12 cellular contexts compared by ENCODE assay signal in the genomic region with DNA sequence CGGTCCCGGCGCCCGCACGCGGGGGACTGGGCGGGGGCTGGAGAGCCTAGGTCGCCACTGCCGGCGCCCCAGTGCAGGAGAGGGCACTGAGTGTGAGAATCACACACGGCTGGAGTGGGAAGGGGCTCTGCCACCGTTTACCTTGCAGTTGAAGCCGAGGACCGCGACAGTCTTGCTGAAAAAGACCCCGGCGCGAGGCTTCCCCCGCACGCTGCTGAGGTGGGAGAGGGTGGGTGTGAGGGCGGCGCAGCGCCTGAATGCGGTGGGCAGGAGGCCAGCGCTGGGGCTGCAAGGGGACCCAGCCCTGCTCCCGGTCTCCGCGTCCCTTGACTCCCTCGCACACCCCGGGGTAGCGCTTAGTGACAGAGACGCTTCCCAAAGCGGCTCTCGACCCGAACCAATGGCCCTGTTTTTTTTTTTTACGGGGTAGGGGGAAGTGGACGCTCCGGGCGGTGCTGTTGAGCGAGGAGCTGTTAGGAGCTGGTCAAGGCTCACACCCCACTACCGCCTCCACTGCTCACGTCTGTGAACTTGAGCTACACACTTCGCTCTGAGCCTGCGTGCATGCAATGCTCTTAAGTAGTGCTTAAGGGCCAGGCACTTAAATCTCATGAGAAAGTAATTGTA. TPM values are rescaled to one million over a fixed set of nuclear protein-coding genes. Genes with fewer than 3 reads are reported as not detected.
DNase-seq lines count a peak whose midpoint lies in the region; ATAC-seq and TF ChIP-seq lines count a peak whose summit lies in the region.
"Had no signal": no experiment of that assay in that cellular context is flagged by ENCODE, and none has a peak within 500 bp of the region (broad histone marks: within the 10 kb centered on the region; RNA-seq: fewer than 3 reads in every experiment).

No MANE protein-coding gene starts in this region.

- intact Hi-C loops in right cardiac atrium (cut with DNase I): no loop called here

- no peaks in the 10 kb centered on the region for H3K9me3 ChIP-seq in right cardiac atrium (ENCODE audit: control insufficient read depth, low read length)

- no peaks in the 10 kb centered on the region for H3K27me3 ChIP-seq in right cardiac atrium (ENCODE audit: control insufficient read depth, insufficient read depth)

- no peak overlapping the region for H3K27ac ChIP-seq in right cardiac atrium (ENCODE audit: low read length)

- ATAC-seq in SK-N-SH treated with all-trans-retinoic acid at 6 μM for 48 hours (peak; percentile 10; the same call in 2 of the 3 replicates), right cardiac atrium (peak in 1 of 2 donors; percentile 48), GM21717 (IDR thresholded peaks at IDR 0.05; ENCODE audit: unreplicated experiment) (no peak)

- 3% methylated on average over 44 of the region's 44 CpGs for WGBS in right cardiac atrium

- no peaks in the 10 kb centered on the region for H3K4me1 ChIP-seq in right cardiac atrium (ENCODE audit: control insufficient read depth, insufficient read depth, low read length)

- peak overlapping the region; percentile 43 for H3K4me3 ChIP-seq in right cardiac atrium (ENCODE audit: low read length)

- DNase-seq in NCI-H1417 (lab: John Stamatoyannopoulos, UW): peak; percentile 26 to 49 (median 41)
- DNase-seq in NCI-H1417 treated with DMSO at 0.1 percent for 48 hours (lab: John Stamatoyannopoulos, UW): no peak
- DNase-seq in right cardiac atrium: no peak
- peak; percentile 58 for DNase-seq in retina
- DNase-seq in A172 (ENCODE audit: low spot score): no peak
- DNase-seq in activated effector memory CD4-positive, alpha-beta T cell treated with anti-CD3 and anti-CD28 coated beads, Interleukin-2, amount 50 U/mL, for 16 hours: no peak
- DNase-seq: foreskin melanocyte; NCI-H226; stimulated activated naive CD4-positive, alpha-beta T cell treated with Interleukin-2 at 50 U/mL for 16 hours; T1000 had no signal

TF ChIP-seq in SK-N-SH treated with all-trans-retinoic acid at 6 μM for 48 hours, 23 proteins besides CTCF, POLR2A, EP300 and RAD21:
- no peak for TF ChIP-seq SNAI2 (CRISPR knock-in tag; IDR thresholded peaks at IDR 0.05)
- TF ChIP-seq GLIS3 (CRISPR knock-in tag; IDR thresholded peaks at IDR 0.05): no peak
- TF ChIP-seq, protein P1, sequence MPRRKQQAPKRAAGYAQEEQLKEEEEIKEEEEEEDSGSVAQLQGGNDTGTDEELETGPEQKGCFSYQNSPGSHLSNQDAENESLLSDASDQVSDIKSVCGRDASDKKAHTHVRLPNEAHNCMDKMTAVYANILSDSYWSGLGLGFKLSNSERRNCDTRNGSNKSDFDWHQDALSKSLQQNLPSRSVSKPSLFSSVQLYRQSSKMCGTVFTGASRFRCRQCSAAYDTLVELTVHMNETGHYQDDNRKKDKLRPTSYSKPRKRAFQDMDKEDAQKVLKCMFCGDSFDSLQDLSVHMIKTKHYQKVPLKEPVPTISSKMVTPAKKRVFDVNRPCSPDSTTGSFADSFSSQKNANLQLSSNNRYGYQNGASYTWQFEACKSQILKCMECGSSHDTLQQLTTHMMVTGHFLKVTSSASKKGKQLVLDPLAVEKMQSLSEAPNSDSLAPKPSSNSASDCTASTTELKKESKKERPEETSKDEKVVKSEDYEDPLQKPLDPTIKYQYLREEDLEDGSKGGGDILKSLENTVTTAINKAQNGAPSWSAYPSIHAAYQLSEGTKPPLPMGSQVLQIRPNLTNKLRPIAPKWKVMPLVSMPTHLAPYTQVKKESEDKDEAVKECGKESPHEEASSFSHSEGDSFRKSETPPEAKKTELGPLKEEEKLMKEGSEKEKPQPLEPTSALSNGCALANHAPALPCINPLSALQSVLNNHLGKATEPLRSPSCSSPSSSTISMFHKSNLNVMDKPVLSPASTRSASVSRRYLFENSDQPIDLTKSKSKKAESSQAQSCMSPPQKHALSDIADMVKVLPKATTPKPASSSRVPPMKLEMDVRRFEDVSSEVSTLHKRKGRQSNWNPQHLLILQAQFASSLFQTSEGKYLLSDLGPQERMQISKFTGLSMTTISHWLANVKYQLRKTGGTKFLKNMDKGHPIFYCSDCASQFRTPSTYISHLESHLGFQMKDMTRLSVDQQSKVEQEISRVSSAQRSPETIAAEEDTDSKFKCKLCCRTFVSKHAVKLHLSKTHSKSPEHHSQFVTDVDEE (CRISPR knock-in tag; IDR thresholded peaks at IDR 0.05): no peak
- TF ChIP-seq ARNTL (CRISPR knock-in tag; IDR thresholded peaks at IDR 0.05; ENCODE audit: borderline replicate concordance, low read depth): no peak
- TF ChIP-seq ZFP3 (CRISPR knock-in tag; IDR thresholded peaks at IDR 0.05): no peak

RNA-seq across cellular contexts. Expression of a gene that starts 0.8 kb away (rescaled TPM):
- total RNA-seq in right cardiac atrium: not detected
- not detected for polyA plus RNA-seq in right cardiac atrium
- not detected in 2 replicates for total RNA-seq in A172 (2014; rRNA removed; shearing (Covaris generic))

RNA-seq across cellular contexts. Expression of a gene that starts 10.9 kb away (rescaled TPM):
- total RNA-seq in right cardiac atrium: 10 to 100 TPM; 13.3 to 15.3 (median 14.1) TPM
- 12.9 TPM for polyA plus RNA-seq in right cardiac atrium
- total RNA-seq in A172 (2014; rRNA removed; shearing (Covaris generic)): 33.1 and 36.7 TPM in 2 replicates

RNA-seq across cellular contexts. Expression of a gene that starts 29.9 kb away (rescaled TPM):
- total RNA-seq in right cardiac atrium: 10 to 100 TPM; 73.7 to 91.3 (median 82.5) TPM
- 134 TPM for polyA plus RNA-seq in right cardiac atrium
- total RNA-seq in A172 (2014; rRNA removed; shearing (Covaris generic)): 39.3 and 48.8 TPM in 2 replicates

RNA-seq across cellular contexts. Expression of a gene that starts 30.9 kb away (rescaled TPM):
- total RNA-seq in right cardiac atrium: 100 to 1,000 TPM; 190 to 226 (median 213) TPM
- polyA plus RNA-seq in right cardiac atrium: 210 TPM
- total RNA-seq in A172 (2014; rRNA removed; shearing (Covaris generic)): 695 and 768 TPM in 2 replicates

Comparison
In these comparisons a context has a peak if more than half of its experiments do, and no peak if none do; other contexts are left out.
1. DNase-seq: peak in NCI-H1417 (3 of 3) and retina (single experiment); none in NCI-H1417 treated with DMSO at 0.1 percent for 48 hours (single experiment), right cardiac atrium (0 of 3), A172 (single experiment) and activated effector memory CD4-positive, alpha-beta T cell treated with anti-CD3 and anti-CD28 coated beads, Interleukin-2, amount 50 U/mL, for 16 hours (single experiment).